In genomic region chr4:42600578-42600977, GRCh38 we compare ENCODE assay signal across 22 cellular contexts. TPM values are rescaled to one million over a fixed set of nuclear protein-coding genes. Genes with fewer than 3 reads are reported as not detected.
DNase-seq lines count a peak whose midpoint lies in the region; ATAC-seq lines count a peak whose summit lies in the region.
"Had no signal": no experiment of that assay in that cellular context is flagged by ENCODE, and none has a peak within 500 bp of the region (broad histone marks: within the 10 kb centered on the region; RNA-seq: fewer than 3 reads in every experiment).

No MANE protein-coding gene starts in this region.

- DNase-seq in KBM-7, result peak; percentile 2
- peak; percentile 7 for DNase-seq in germinal center (ENCODE audit: low spot score)
- no peak for DNase-seq in activated T-cell treated with anti-CD3 and anti-CD28 coated beads, Interleukin-2, amount 50 U/mL, for 72 hours
- DNase-seq in activated effector memory CD4-positive, alpha-beta T cell treated with anti-CD3 and anti-CD28 coated beads, Interleukin-2, amount 50 U/mL, for 16 hours, result no peak
- DNase-seq in ACHN, result no peak
- DNase-seq in hypothalamus (lab: John Stamatoyannopoulos, UW), result no peak
- DNase-seq: activated CD4-positive, CD25-positive, alpha-beta regulatory T cell treated with anti-CD3 and anti-CD28 coated beads, Interleukin-2, amount 50 U/mL, for 72 hours; activated CD8-positive, alpha-beta memory T cell treated with anti-CD3 and anti-CD28 coated beads for 24 hours; activated naive CD4-positive, alpha-beta T cell treated with anti-CD3 and anti-CD28 coated beads, Interleukin-2, amount 50 U/mL, for 16 hours; activated T-cell treated with anti-CD3 and anti-CD28 coated beads, Interleukin-2, amount 50 U/mL, for 48 hours; anterior cingulate cortex; CD4-positive, alpha-beta T cell; DMS153; GF-D8; immature natural killer cell; left ventricle myocardium superior; NCI-H2081 treated with DMSO at 0.1 percent for 48 hours; NCI-H510A; sigmoid colon had no signal

- ATAC-seq in GM18511 (IDR thresholded peaks at IDR 0.05; ENCODE audit: unreplicated experiment) (peak; percentile 54), HG02623 (IDR thresholded peaks at IDR 0.05; ENCODE audit: unreplicated experiment) (peak; percentile 58)
- no peak for ATAC-seq in activated T-cell treated with anti-CD3 and anti-CD28 coated beads, Interleukin-2, amount 50 U/mL, for 72 hours (replicated peaks in 1 of 2)
- ATAC-seq: left ventricle myocardium superior, SK-N-SH treated with all-trans-retinoic acid at 6 μM for 48 hours had no signal

- in situ Hi-C loops in KBM-7 (cut with MboI; ENCODE audit: low pct_unique_long_range_greater_than_20kb, low sequenced_read_pairs) (no loop called here), ACHN (cut with HindIII; ENCODE audit: low pct_ligation_motif_present, low pct_unique_long_range_greater_than_20kb, low sequenced_read_pairs) (no loop called here)

- H3K4me1 Mint-ChIP-seq in activated T-cell treated with anti-CD3 and anti-CD28 coated beads, Interleukin-2, amount 50 U/mL, for 72 hours (ENCODE audit: low read depth), result peaks cover 4% of the 10 kb centered on the region

- no peak overlapping the region for H3K4me3 Mint-ChIP-seq in activated T-cell treated with anti-CD3 and anti-CD28 coated beads, Interleukin-2, amount 50 U/mL, for 72 hours
- H3K4me3 Mint-ChIP-seq: CD4-positive, alpha-beta T cell; immature natural killer cell had no signal

- H3K9me3 Mint-ChIP-seq in activated T-cell treated with anti-CD3 and anti-CD28 coated beads, Interleukin-2, amount 50 U/mL, for 72 hours, result no peaks in the 10 kb centered on the region
- H3K9me3 Mint-ChIP-seq: CD4-positive, alpha-beta T cell had no signal

- no peaks in the 10 kb centered on the region for H3K27me3 Mint-ChIP-seq in activated T-cell treated with anti-CD3 and anti-CD28 coated beads, Interleukin-2, amount 50 U/mL, for 72 hours (ENCODE audit: low read depth)
- H3K27me3 Mint-ChIP-seq: CD4-positive, alpha-beta T cell had no signal

- H3K27ac Mint-ChIP-seq in activated T-cell treated with anti-CD3 and anti-CD28 coated beads, Interleukin-2, amount 50 U/mL, for 72 hours, result no peak overlapping the region
- H3K27ac Mint-ChIP-seq: CD4-positive, alpha-beta T cell; immature natural killer cell had no signal

- H3K36me3 Mint-ChIP-seq in activated T-cell treated with anti-CD3 and anti-CD28 coated beads, Interleukin-2, amount 50 U/mL, for 72 hours (ENCODE audit: insufficient read depth in 2 of 2), result peaks cover 2 to 5% of the 10 kb centered on the region in 2 donors

RNA-seq across cellular contexts. Expression of gene ATP8A1, which starts 56.3 kb away (rescaled TPM):
- total RNA-seq in activated T-cell treated with anti-CD3 and anti-CD28 coated beads, Interleukin-2, amount 50 U/mL, for 72 hours, result 10 to 100 TPM; 51.7 to 55.9 TPM

Comparison
In these comparisons a context has a peak if more than half of its experiments do, and no peak if none do; other contexts are left out.
1. ATAC-seq: peak in GM18511 (single experiment) and HG02623 (single experiment); none in activated T-cell treated with anti-CD3 and anti-CD28 coated beads, Interleukin-2, amount 50 U/mL, for 72 hours (0 of 2).
2. DNase-seq: peak in KBM-7 (single experiment) and germinal center (single experiment); none in activated T-cell treated with anti-CD3 and anti-CD28 coated beads, Interleukin-2, amount 50 U/mL, for 72 hours (0 of 2), activated effector memory CD4-positive, alpha-beta T cell treated with anti-CD3 and anti-CD28 coated beads, Interleukin-2, amount 50 U/mL, for 16 hours (single experiment), ACHN (single experiment) and hypothalamus (0 of 51).